ENCODE assay signal across 9 cellular contexts in genomic region chr7:55309040-55309991, GRCh38. TPM values are rescaled to one million over a fixed set of nuclear protein-coding genes. Genes with fewer than 3 reads are reported as not detected.
DNase-seq lines count a peak whose midpoint lies in the region; ATAC-seq and TF ChIP-seq lines count a peak whose summit lies in the region.
"Had no signal": no experiment of that assay in that cellular context is flagged by ENCODE, and none has a peak within 500 bp of the region (broad histone marks: within the 10 kb centered on the region; RNA-seq: fewer than 3 reads in every experiment).

No MANE protein-coding gene starts in this region.

- in situ Hi-C loops in G401 (cut with HindIII; ENCODE audit: low sequenced_read_pairs) = no loop called here

- H3K27ac ChIP-seq in left lung = no peak overlapping the region

- H3K9me3 ChIP-seq in left lung = no peaks in the 10 kb centered on the region

- H3K27me3 ChIP-seq in left lung = no peaks in the 10 kb centered on the region

- no peak for DNase-seq in left lung
- DNase-seq in G401 (ENCODE audit: low spot score) = no peak
- DNase-seq in LoVo (ENCODE audit: low spot score) = no peak
- no peak for DNase-seq in NCI-H524 (lab: John Stamatoyannopoulos, UW)
- no peak for DNase-seq in iPS-NIHi11 (ENCODE audit: low spot score)

- ATAC-seq in GM18907 (IDR thresholded peaks at IDR 0.05; ENCODE audit: unreplicated experiment) (peak; percentile 97), HG02970 (IDR thresholded peaks at IDR 0.05; ENCODE audit: low FRiP score, unreplicated experiment) (peak; percentile 92), left lung (peak; percentile 27)
- ATAC-seq in activated CD4-positive, CD25-positive, alpha-beta regulatory T cell treated with anti-CD3 and anti-CD28 coated beads, Interleukin-2, amount 50 U/mL, for 24 hours = peak; percentile 90 to 93

- H3K4me1 ChIP-seq in left lung = peaks cover 0 to 12% of the 10 kb centered on the region in 2 donors

- TF ChIP-seq CTCF in left lung (IDR thresholded peaks at IDR 0.05) = no peak

- no peak overlapping the region for H3K4me3 ChIP-seq in left lung
- H3K4me3 ChIP-seq: K562 had no signal

- no peaks in the 10 kb centered on the region for H3K36me3 ChIP-seq in left lung

- intact Hi-C loops in left lung (cut with DNase I) = no loop called here

RNA-seq across cellular contexts. Expression of gene LANCL2, which starts 55.8 kb away (rescaled TPM):
- 10 to 100 TPM in 1 of 2 donors, 1 to 10 TPM in 1; 9.5 to 10.9 TPM for total RNA-seq in left lung
- 11.6 and 19.4 TPM in 2 replicates for total RNA-seq in G401 (2014; rRNA removed; shearing (Covaris generic))

Comparison
In these comparisons a context has a peak if more than half of its experiments do, and no peak if none do; other contexts are left out.
1. ATAC-seq: peak in every context shown above with its lines; median percentile 97 in GM18907; 92 in HG02970; 92 in activated CD4-positive, CD25-positive, alpha-beta regulatory T cell treated with anti-CD3 and anti-CD28 coated beads, Interleukin-2, amount 50 U/mL, for 24 hours; 27 in left lung.